ENCODE assay signal across 8 cellular contexts in the genomic region with DNA sequence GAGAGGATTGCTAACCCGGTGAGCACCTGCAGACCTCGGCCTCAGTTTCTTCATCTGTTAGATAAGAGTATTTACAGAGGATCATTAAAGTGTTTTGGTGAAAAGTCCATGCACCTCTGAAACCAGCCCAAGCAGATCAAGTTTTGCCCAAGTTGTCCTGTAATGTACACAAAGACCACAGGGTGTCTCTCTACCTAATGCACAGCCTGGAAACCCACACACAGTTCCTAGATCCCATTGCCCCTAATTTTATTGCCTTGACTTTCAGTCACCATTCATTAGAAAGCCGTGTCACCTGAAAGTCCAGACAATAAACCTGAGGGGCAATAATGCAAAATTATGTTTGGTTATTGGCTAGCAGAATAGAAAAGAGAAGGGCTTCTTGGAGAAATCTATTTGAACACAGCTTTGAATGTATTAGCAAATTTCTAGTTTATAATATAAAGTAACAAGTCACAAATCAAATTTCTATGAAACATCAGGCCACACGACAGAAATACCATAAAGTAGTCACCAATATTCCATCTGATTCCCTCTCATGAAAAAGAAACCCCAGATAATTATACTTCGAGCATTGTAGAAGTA.
DNase-seq lines count a peak whose midpoint lies in the region; ATAC-seq, FAIRE-seq and TF ChIP-seq lines count a peak whose summit lies in the region.

No MANE protein-coding gene starts in this region.

- H3K27ac ChIP-seq in GM23248 = no peak overlapping the region
- no peak overlapping the region for H3K27ac ChIP-seq in astrocyte (ENCODE audit: low read depth, low read length)

- H3K9ac ChIP-seq in GM23248 (no peak overlapping the region), astrocyte (ENCODE audit: low read length) (no peak overlapping the region)

- DNase-seq in DMS 273 treated with DMSO at 0.1 percent for 48 hours (lab: John Stamatoyannopoulos, UW) (peak; percentile 23), GM23248 (peak; percentile 63), NCI-H2171 treated with DMSO at 0.1 percent for 48 hours (lab: John Stamatoyannopoulos, UW) (peak; percentile 53), astrocyte (ENCODE audit: low read depth) (no peak), iris pigment epithelial cell (ENCODE audit: low read depth) (peak; percentile 44), urothelium cell line (ENCODE audit: low spot score) (peak; percentile 17)

- no peak overlapping the region for H3K4me3 Mint-ChIP-seq in astrocyte (ENCODE audit: unreplicated experiment)

- H3K4me2 ChIP-seq in GM23248 (ENCODE audit: unreplicated experiment) (no peak overlapping the region), astrocyte (ENCODE audit: low read length) (no peak overlapping the region)

- no peak overlapping the region for H3K27ac Mint-ChIP-seq in astrocyte (ENCODE audit: unreplicated experiment)

- H3K9me2 ChIP-seq in GM23248 (ENCODE audit: insufficient read depth) = no peaks in the 10 kb centered on the region

- H4K20me1 ChIP-seq in GM23248 (ENCODE audit: insufficient read depth) = no peaks in the 10 kb centered on the region
- H4K20me1 ChIP-seq in astrocyte (ENCODE audit: insufficient read depth, low read length) = no peaks in the 10 kb centered on the region

- H2AFZ ChIP-seq in GM23248 (no peak overlapping the region), astrocyte (ENCODE audit: low read depth, low read length) (no peak overlapping the region)

- no peak overlapping the region for H3K4me3 ChIP-seq in GM23248
- no peak overlapping the region for H3K4me3 ChIP-seq in astrocyte (ENCODE audit: insufficient read depth, low read depth, low read length)

- H3K36me3 ChIP-seq in GM23248 (ENCODE audit: low read depth) (no peaks in the 10 kb centered on the region), astrocyte (ENCODE audit: insufficient read depth, low read length) (no peaks in the 10 kb centered on the region)

- H3K4me1 Mint-ChIP-seq in astrocyte (ENCODE audit: low read depth, unreplicated experiment) = peaks cover 53% of the 10 kb centered on the region

- H3K27me3 ChIP-seq in GM23248 (replicated peaks; ENCODE audit: insufficient read depth) (no peaks in the 10 kb centered on the region), astrocyte (ENCODE audit: insufficient read depth, low read length) (no peaks in the 10 kb centered on the region)

- peaks cover 8% of the 10 kb centered on the region for H3F3A ChIP-seq in GM23248 (ENCODE audit: insufficient read depth)

- in situ Hi-C loops in GM23248 (cut with MboI) = loop anchor here (25.0 kb wide), 1 partner anchor 375 kb away; no protein-coding TSS in a partner anchor

- H3K9me3 Mint-ChIP-seq in astrocyte (ENCODE audit: unreplicated experiment) = no peaks in the 10 kb centered on the region

- FAIRE-seq in astrocyte (lab: Jason Lieb, UNC) (peak; percentile 26), urothelium cell line (lab: Jason Lieb, UNC) (no peak)

- H3K4me1 ChIP-seq in GM23248 (ENCODE audit: insufficient read depth) (peaks cover 34% of the 10 kb centered on the region), astrocyte (ENCODE audit: insufficient read depth, low read length) (peaks cover 15% of the 10 kb centered on the region)

- peaks cover 5% of the 10 kb centered on the region for H3K36me3 Mint-ChIP-seq in astrocyte (ENCODE audit: low read depth, unreplicated experiment)

- H3K79me2 ChIP-seq in GM23248 (ENCODE audit: insufficient read depth) (no peaks in the 10 kb centered on the region), astrocyte (ENCODE audit: insufficient read depth, low read length) (no peaks in the 10 kb centered on the region)

- no peaks in the 10 kb centered on the region for H3K27me3 Mint-ChIP-seq in astrocyte (ENCODE audit: low read depth, unreplicated experiment)

- TF ChIP-seq CTCF in astrocyte (IDR thresholded peaks at IDR 0.05; ENCODE audit: insufficient read depth, low read depth, low read length) = peak; percentile 66

- ATAC-seq in HG02588 (IDR thresholded peaks at IDR 0.05; ENCODE audit: unreplicated experiment) (no peak), HG03442 (IDR thresholded peaks at IDR 0.05; ENCODE audit: unreplicated experiment) (no peak)

- H3K9me3 ChIP-seq in GM23248 (ENCODE audit: low read depth) = no peaks in the 10 kb centered on the region
- no peaks in the 10 kb centered on the region for H3K9me3 ChIP-seq in astrocyte (ENCODE audit: insufficient read depth, low read depth, low read length)

- 43 to 56% methylated on average over 5 of the region's 5 CpGs for whole genome bisulfite sequencing in GM23248 (ENCODE audit: low coverage in 1 of 2, low lambda C conversion rate in 2 of 2, missing lambda C conversion rate in 2 of 2), 2 experiments
